ENCODE assay signal across 9 cellular contexts in genomic region chr12:44162961-44163360, GRCh38.
"Had no signal": no experiment of that assay in that cellular context is flagged by ENCODE, and none has a peak within 500 bp of the region (broad histone marks: within the 10 kb centered on the region; RNA-seq: fewer than 3 reads in every experiment).

No MANE protein-coding gene starts in this region.

- H3K4me3 Mint-ChIP-seq: GM23338, H9, HFFc6 had no signal

- H3K9ac ChIP-seq: GM23248 had no signal

- ATAC-seq: GM23338, HCT116 had no signal

- H3K36me3 ChIP-seq: HAP-1 had no signal

- H3K9me3 Mint-ChIP-seq: GM23338, H9, HFFc6 had no signal

- H3K27ac Mint-ChIP-seq: GM23338, H9, HFFc6 had no signal

- H3K9me3 ChIP-seq: HAP-1 had no signal

- H3K4me3 ChIP-seq: GM23248, GM23338, HAP-1 had no signal

- DNase-seq: GM23248, GOT3, H7, H9, HCEC 1CT, HFFc6 had no signal

- H3K27ac ChIP-seq: GM23248 had no signal
